Comparison of ENCODE assay signal across 22 cellular contexts in genomic region chr10:29370612-29371092, GRCh38.
DNase-seq lines count a peak whose midpoint lies in the region; ATAC-seq, FAIRE-seq and TF ChIP-seq lines count a peak whose summit lies in the region.
"Had no signal": no experiment of that assay in that cellular context is flagged by ENCODE, and none has a peak within 500 bp of the region (broad histone marks: within the 10 kb centered on the region; RNA-seq: fewer than 3 reads in every experiment).

No MANE protein-coding gene starts in this region.

- 41% methylated on average over 5 of the region's 5 CpGs for WGBS in A549 (ENCODE audit: missing lambda C conversion rate)

- ATAC-seq in A549: no peak; a peak in 1 of 6 replicates
- no peak for ATAC-seq in lower lobe of right lung
- ATAC-seq in GM21786 (IDR thresholded peaks at IDR 0.05; ENCODE audit: unreplicated experiment): no peak
- no peak for ATAC-seq in left lobe of liver
- ATAC-seq: body of pancreas; CD8-positive, alpha-beta T cell had no signal

- H3K79me2 ChIP-seq in parathyroid adenoma: no peaks in the 10 kb centered on the region

- CTCF ChIA-PET in A549 (lab: Yijun Ruan, JAX): interaction anchor here (1.3 to 4.2 kb wide), 2 partner anchors 15 to 126 kb away, joined by 3 to 21 read pairs; no protein-coding TSS in a partner anchor

- no peak for TF ChIP-seq CTCF in A549 (IDR thresholded peaks at IDR 0.05)
- TF ChIP-seq CTCF in chondrocyte (IDR thresholded peaks at IDR 0.05): no peak
- TF ChIP-seq CTCF in parathyroid adenoma (IDR thresholded peaks at IDR 0.05): no peak
- no peak for TF ChIP-seq CTCF in lower lobe of right lung (IDR thresholded peaks at IDR 0.05)

- no peak for FAIRE-seq in A549 (lab: Jason Lieb, UNC)
- FAIRE-seq: H54, islet of Langerhans had no signal

- peak overlapping the region; percentile 60 for H3K4me3 Mint-ChIP-seq in chondrocyte (ENCODE audit: unreplicated experiment)
- H3K4me3 Mint-ChIP-seq: CD8-positive, alpha-beta T cell had no signal

- H3K4me1 ChIP-seq in A549 (no peaks in the 10 kb centered on the region), parathyroid adenoma (peaks cover 38% of the 10 kb centered on the region), lower lobe of right lung (no peaks in the 10 kb centered on the region)
- H3K4me1 ChIP-seq: transverse colon had no signal

- H3K9me3 ChIP-seq in A549: no peaks in the 10 kb centered on the region
- no peaks in the 10 kb centered on the region for H3K9me3 ChIP-seq in parathyroid adenoma (ENCODE audit: control insufficient read depth, low read length)
- H3K9me3 ChIP-seq in lower lobe of right lung: no peaks in the 10 kb centered on the region
- H3K9me3 ChIP-seq: body of pancreas, esophagus muscularis mucosa, heart right ventricle, transverse colon had no signal

- no peaks in the 10 kb centered on the region for H3K27me3 Mint-ChIP-seq in chondrocyte (ENCODE audit: low read depth)

- no peaks in the 10 kb centered on the region for H3K27me3 ChIP-seq in parathyroid adenoma (ENCODE audit: control insufficient read depth, insufficient read depth, low read length)
- peaks cover 5% of the 10 kb centered on the region for H3K27me3 ChIP-seq in lower lobe of right lung (ENCODE audit: low read depth)
- H3K27me3 ChIP-seq: body of pancreas, transverse colon had no signal

- POLR2A ChIA-PET in A549 (lab: Yijun Ruan, JAX): no interaction called here

- no peak for TF ChIP-seq RAD21 in A549 (conservative IDR thresholded peaks at IDR 0.05 in 1 of 2, IDR thresholded peaks at IDR 0.05 in 1 of 2)

- H3K36me3 ChIP-seq in parathyroid adenoma (ENCODE audit: control insufficient read depth, insufficient read depth, low read length) (no peaks in the 10 kb centered on the region), lower lobe of right lung (no peaks in the 10 kb centered on the region)
- H3K36me3 ChIP-seq: esophagus muscularis mucosa, heart right ventricle, transverse colon had no signal

- H3K36me3 Mint-ChIP-seq in chondrocyte (ENCODE audit: low read depth): no peaks in the 10 kb centered on the region
- H3K36me3 Mint-ChIP-seq: CD8-positive, alpha-beta T cell had no signal

- no peak for TF ChIP-seq EP300 in A549 (IDR thresholded peaks at IDR 0.05)

- H3K27ac ChIP-seq in A549: no peak overlapping the region
- peak overlapping the region; percentile 37 for H3K27ac ChIP-seq in parathyroid adenoma
- no peak overlapping the region for H3K27ac ChIP-seq in lower lobe of right lung
- H3K27ac ChIP-seq: body of pancreas, esophagus muscularis mucosa, heart right ventricle, skin epidermis, transverse colon had no signal

- H3K4me2 ChIP-seq in A549 (peak overlapping the region; percentile 11; the same call in 1 of the 3 replicates), parathyroid adenoma (ENCODE audit: low read length) (no peak overlapping the region)

- intact Hi-C loops in lower lobe of right lung (cut with DNase I): no loop called here

- TF ChIP-seq POLR2A in A549 (IDR thresholded peaks at IDR 0.05; ENCODE audit: low read length): no peak

- peaks cover 34% of the 10 kb centered on the region for H3K4me1 Mint-ChIP-seq in chondrocyte (ENCODE audit: low read depth)

- peak overlapping the region; percentile 80 for H2AFZ ChIP-seq in parathyroid adenoma

- DNase-seq in A549 (ENCODE audit: low read depth in 1 of 2, low spot score in 1 of 2): no peak
- DNase-seq in M059J (ENCODE audit: low read depth): peak; percentile 58
- DNase-seq in chondrocyte (ENCODE audit: low spot score): no peak
- no peak for DNase-seq in lower lobe of right lung
- no peak for DNase-seq in stimulated activated CD8-positive, alpha-beta memory T cell treated with anti-CD3 and anti-CD28 coated beads, Interleukin-4, amount 100 ng/mL, for 48 hours
- DNase-seq in left lobe of liver (ENCODE audit: low spot score): no peak
- DNase-seq: activated naive CD4-positive, alpha-beta T cell treated with anti-CD3 and anti-CD28 coated beads, Interleukin-2, amount 50 U/mL, for 16 hours; activated T-cell treated with anti-CD3 and anti-CD28 coated beads for 4 hours; body of pancreas; CD8-positive, alpha-beta T cell; DND-41; heart right ventricle; NCI-H1930; NCI-H510A; nucleus accumbens; transverse colon had no signal

- H3K9ac ChIP-seq in parathyroid adenoma: no peak overlapping the region

- H3K4me3 ChIP-seq in A549 (no peak overlapping the region), parathyroid adenoma (ENCODE audit: low read depth, low read length) (no peak overlapping the region), lower lobe of right lung (no peak overlapping the region)
- H3K4me3 ChIP-seq: body of pancreas, esophagus muscularis mucosa, heart right ventricle, skin epidermis, transverse colon had no signal

- peak overlapping the region; percentile 87 for H3K27ac Mint-ChIP-seq in chondrocyte (ENCODE audit: unreplicated experiment)
- H3K27ac Mint-ChIP-seq: CD8-positive, alpha-beta T cell had no signal

- H3K9me3 Mint-ChIP-seq in chondrocyte (ENCODE audit: low read depth): no peaks in the 10 kb centered on the region
- H3K9me3 Mint-ChIP-seq: CD8-positive, alpha-beta T cell had no signal

TF ChIP-seq in A549, 52 proteins besides CTCF, POLR2A, EP300 and RAD21:
- TF ChIP-seq KDM5A (IDR thresholded peaks at IDR 0.05) (no peak), PBX3 (IDR thresholded peaks at IDR 0.05) (no peak)
